Comparison of ENCODE assay signal across 26 cellular contexts in genomic region chr9:126374366-126374781, GRCh38. TPM values are rescaled to one million over a fixed set of nuclear protein-coding genes. Genes with fewer than 3 reads are reported as not detected.
DNase-seq lines count a peak whose midpoint lies in the region; ATAC-seq, FAIRE-seq and TF ChIP-seq lines count a peak whose summit lies in the region.
"Had no signal": no experiment of that assay in that cellular context is flagged by ENCODE, and none has a peak within 500 bp of the region (broad histone marks: within the 10 kb centered on the region; RNA-seq: fewer than 3 reads in every experiment).

No MANE protein-coding gene starts in this region.

- H3K9me3 ChIP-seq in HepG2 (ENCODE audit: low read length) (no peaks in the 10 kb centered on the region), right lobe of liver (no peaks in the 10 kb centered on the region), endodermal cell (ENCODE audit: control insufficient read depth, low read length) (no peaks in the 10 kb centered on the region), neural progenitor cell (ENCODE audit: low read depth) (no peaks in the 10 kb centered on the region)
- H3K9me3 ChIP-seq: adrenal gland, SK-N-SH, stomach had no signal

- TF ChIP-seq EP300 in HepG2 (IDR thresholded peaks at IDR 0.05; ENCODE audit: low read depth in 2 of 2, low read length in 2 of 2) (peak in 1 of 2 experiments; percentile 25; a peak in 1 of 4 replicates), HepG2 (CRISPR knock-in tag; IDR thresholded peaks at IDR 0.05; ENCODE audit: borderline replicate concordance) (no peak; the same call in 1 of the 2 replicates)

- peaks cover 91% of the 10 kb centered on the region for H3K4me1 ChIP-seq in HepG2 (ENCODE audit: insufficient read depth, low read length)
- peaks cover 0 to 6% (median 3%) of the 10 kb centered on the region in 4 donors for H3K4me1 ChIP-seq in right lobe of liver
- peaks cover 21% of the 10 kb centered on the region for H3K4me1 ChIP-seq in endodermal cell (ENCODE audit: control insufficient read depth, insufficient read depth, low read length)
- H3K4me1 ChIP-seq in neural progenitor cell = peaks cover 59% of the 10 kb centered on the region

- peaks cover 43% of the 10 kb centered on the region for H3K4me1 Mint-ChIP-seq in endodermal cell
- peaks cover 64% of the 10 kb centered on the region for H3K4me1 Mint-ChIP-seq in neural progenitor cell

- DNase-seq in HepG2 (ENCODE audit: low spot score) = peak; percentile 78
- no peak for DNase-seq in right lobe of liver
- no peak for DNase-seq in endodermal cell
- DNase-seq in neural progenitor cell (ENCODE audit: low spot score) = no peak
- no peak for DNase-seq in kidney glomerular epithelial cell (lab: John Stamatoyannopoulos, UW)
- DNase-seq in GDM1 (lab: John Stamatoyannopoulos, UW) = no peak
- DNase-seq in NCI-H2081 treated with DMSO at 0.1 percent for 48 hours (lab: John Stamatoyannopoulos, UW) = no peak
- DNase-seq in GM13976 (ENCODE audit: low spot score) = no peak
- DNase-seq: activated B cell treated with CpG ODN at 0.5 μM for 24 hours; activated CD4-positive, alpha-beta memory T cell treated with anti-CD3 and anti-CD28 coated beads for 36 hours; activated gamma-delta T cell treated with Interleukin-2 at 50 U/mL for 16 hours; adrenal gland; NCI-H1105; NCI-H2081; NCI-H446 treated with DMSO at 0.1 percent for 48 hours; SK-N-SH; stimulated activated CD4-positive, alpha-beta T cell treated with anti-CD3 and anti-CD28 coated beads, Interleukin-4, amount 100 ng/mL, for 4 hours; stomach had no signal

- H3K79me2 ChIP-seq in HepG2 (ENCODE audit: insufficient read depth, low read length) = peaks cover 31% of the 10 kb centered on the region
- no peaks in the 10 kb centered on the region for H3K79me2 ChIP-seq in neural progenitor cell (ENCODE audit: low read depth)

- H3K27me3 Mint-ChIP-seq in endodermal cell (ENCODE audit: insufficient read depth) = no peaks in the 10 kb centered on the region
- H3K27me3 Mint-ChIP-seq in neural progenitor cell (ENCODE audit: insufficient read depth, low read depth) = peaks cover 2% of the 10 kb centered on the region
- H3K27me3 Mint-ChIP-seq: activated CD4-positive, alpha-beta memory T cell treated with anti-CD3 and anti-CD28 coated beads for 36 hours had no signal

- H3K9me3 Mint-ChIP-seq in endodermal cell (no peaks in the 10 kb centered on the region), neural progenitor cell (no peaks in the 10 kb centered on the region)
- H3K9me3 Mint-ChIP-seq: activated B cell treated with CpG ODN at 0.5 μM for 24 hours; activated CD4-positive, alpha-beta memory T cell treated with anti-CD3 and anti-CD28 coated beads for 36 hours; CD14-positive monocyte; mesothelial cell of epicardium; nephron; T-helper 2 cell treated with Interferon-gamma antibody and Interleukin-4, amounts not matched to agents 5 μg/mL and 100 μg/mL, for 36 hours had no signal

- FAIRE-seq in HepG2 (lab: Jason Lieb, UNC) = peak; percentile 76
- FAIRE-seq: bronchial epithelial cell, urothelium cell line had no signal

- peaks cover 4% of the 10 kb centered on the region for H3K36me3 Mint-ChIP-seq in endodermal cell (ENCODE audit: low read depth)
- peaks cover 6% of the 10 kb centered on the region for H3K36me3 Mint-ChIP-seq in neural progenitor cell
- H3K36me3 Mint-ChIP-seq: activated CD4-positive, alpha-beta memory T cell treated with anti-CD3 and anti-CD28 coated beads for 36 hours had no signal

- TF ChIP-seq RAD21 in HepG2 (CRISPR knock-in tag; IDR thresholded peaks at IDR 0.05) = no peak

- H3K27me3 ChIP-seq in HepG2 (ENCODE audit: control insufficient read depth in 1 of 2, insufficient read depth in 2 of 2, low read length in 2 of 2) (no peaks in the 10 kb centered on the region), right lobe of liver (no peaks in the 10 kb centered on the region), endodermal cell (ENCODE audit: control insufficient read depth, insufficient read depth, low read length, poor library complexity, severe bottlenecking) (no peaks in the 10 kb centered on the region), neural progenitor cell (no peaks in the 10 kb centered on the region)
- H3K27me3 ChIP-seq: adrenal gland, stomach had no signal

- H3K27ac Mint-ChIP-seq in endodermal cell (peak overlapping the region; percentile 35), neural progenitor cell (peak overlapping the region; percentile 15)
- H3K27ac Mint-ChIP-seq: activated B cell treated with CpG ODN at 0.5 μM for 24 hours; activated CD4-positive, alpha-beta memory T cell treated with anti-CD3 and anti-CD28 coated beads for 36 hours; T-helper 2 cell treated with Interferon-gamma antibody and Interleukin-4, amounts not matched to agents 5 μg/mL and 100 μg/mL, for 36 hours had no signal

- in situ Hi-C loops in HepG2 (cut with HindIII; ENCODE audit: extremely low pct_ligation_motif_present, low pct_unique_long_range_greater_than_20kb) = loop anchor here (5.0 kb wide), 1 partner anchor 37 kb away; no protein-coding TSS in a partner anchor
- in situ Hi-C loops in GM13976 (cut with MboI; ENCODE audit: low sequenced_read_pairs, unreplicated experiment) = no loop called here

- intact Hi-C loops in HepG2 (cut with micrococcal nuclease; ENCODE audit: unreplicated experiment) = no loop called here
- intact Hi-C loops in right lobe of liver (cut with DNase I) = no loop called here

- H3K4me2 ChIP-seq in HepG2 (ENCODE audit: low read depth, low read length) (peak overlapping the region; percentile 84), neural progenitor cell (peak overlapping the region; percentile 73)
- H3K4me2 ChIP-seq: KMS-11, SK-N-SH had no signal

- H3F3A ChIP-seq in neural progenitor cell (ENCODE audit: low read depth) = peaks cover 34% of the 10 kb centered on the region

- peak; percentile 79 for ATAC-seq in HepG2
- no peak for ATAC-seq in right lobe of liver
- ATAC-seq: esophagus mucosa had no signal

- H3K4me3 Mint-ChIP-seq in endodermal cell (no peak overlapping the region), neural progenitor cell (no peak overlapping the region)
- H3K4me3 Mint-ChIP-seq: activated B cell treated with CpG ODN at 0.5 μM for 24 hours; activated CD4-positive, alpha-beta memory T cell treated with anti-CD3 and anti-CD28 coated beads for 36 hours; mesothelial cell of epicardium; nephron; T-helper 2 cell treated with Interferon-gamma antibody and Interleukin-4, amounts not matched to agents 5 μg/mL and 100 μg/mL, for 36 hours had no signal

- BruUV-seq in HepG2 (replicated peaks; lab: Mats Ljungman, UMichigan) = no TSS peak

- H3K4me3 ChIP-seq in HepG2 (replicated peaks in 1 of 3; ENCODE audit: insufficient read depth in 1 of 3, low read depth in 2 of 3, low read length in 3 of 3) (peak overlapping the region in 1 of 3 experiments; percentile 43; a peak in 2 of 6 replicates), right lobe of liver (no peak overlapping the region), endodermal cell (ENCODE audit: low read length) (no peak overlapping the region), neural progenitor cell (no peak overlapping the region)
- H3K4me3 ChIP-seq: adrenal gland, stomach had no signal

- H3K9ac ChIP-seq in HepG2 (ENCODE audit: insufficient read depth, low read depth, low read length) = peak overlapping the region; percentile 10; the same call in 1 of the 2 replicates
- H3K9ac ChIP-seq in endodermal cell (ENCODE audit: extremely low read depth, low read length, poor library complexity, severe bottlenecking) = no peak overlapping the region
- H3K9ac ChIP-seq in neural progenitor cell = no peak overlapping the region
- H3K9ac ChIP-seq: KMS-11, SK-N-SH had no signal

- CTCF ChIA-PET in HepG2 (lab: Yijun Ruan, JAX; ENCODE audit: low intra/inter-chr PET ratio, low total read pairs) = no interaction called here

- H3K36me3 ChIP-seq in HepG2 (replicated peaks in 1 of 2; ENCODE audit: control insufficient read depth in 1 of 2, insufficient read depth in 2 of 2, low read length in 2 of 2) = peaks cover 0 to 4% of the 10 kb centered on the region in 2 experiments; a peak in 1 of 5 replicates
- no peaks in the 10 kb centered on the region for H3K36me3 ChIP-seq in right lobe of liver
- H3K36me3 ChIP-seq in endodermal cell (ENCODE audit: control insufficient read depth, insufficient read depth, low read length) = no peaks in the 10 kb centered on the region
- H3K36me3 ChIP-seq in neural progenitor cell = no peaks in the 10 kb centered on the region
- H3K36me3 ChIP-seq: adrenal gland, stomach had no signal

- TF ChIP-seq POLR2A in HepG2 (IDR thresholded peaks at IDR 0.05; ENCODE audit: insufficient read depth in 1 of 2, low read depth in 2 of 2, low read length in 2 of 2) (no peak), right lobe of liver (IDR thresholded peaks at IDR 0.05) (no peak)

- peak overlapping the region; percentile 58 for H2AFZ ChIP-seq in HepG2 (ENCODE audit: low read length)
- no peak overlapping the region for H2AFZ ChIP-seq in neural progenitor cell (replicated peaks)

- H4K20me1 ChIP-seq in HepG2 (ENCODE audit: insufficient read depth, low read length) (no peaks in the 10 kb centered on the region), neural progenitor cell (ENCODE audit: low read depth) (no peaks in the 10 kb centered on the region)

- 30% methylated on average over 2 of the region's 4 CpGs for WGBS in HepG2 (ENCODE audit: low lambda C conversion rate)
- no CpG with 5 or more reads among the region's 4 CpGs for WGBS in right lobe of liver (ENCODE audit: insufficient coverage, low coverage, low lambda C conversion rate, missing lambda C conversion rate)
- WGBS in endodermal cell (ENCODE audit: insufficient coverage in 1 of 2, insufficient read length in 1 of 2), 2 experiments = 70 to 95% methylated on average over 2 to 4 of the region's 4 CpGs

- H3K27ac ChIP-seq in HepG2 (ENCODE audit: extremely low read length, insufficient read depth, low read length) (peak overlapping the region; percentile 86), right lobe of liver (no peak overlapping the region), endodermal cell (ENCODE audit: low read depth, low read length) (peak overlapping the region; percentile 36), neural progenitor cell (peak overlapping the region; percentile 82)
- H3K27ac ChIP-seq: KMS-11 had no signal

- TF ChIP-seq CTCF in HepG2 (CRISPR knock-in tag; IDR thresholded peaks at IDR 0.05) = no peak
- TF ChIP-seq CTCF in right lobe of liver (IDR thresholded peaks at IDR 0.05) = no peak
- TF ChIP-seq CTCF in endodermal cell (conservative IDR thresholded peaks at IDR 0.05) = no peak
- no peak for TF ChIP-seq CTCF in neural progenitor cell (IDR thresholded peaks at IDR 0.05)
- no peak for TF ChIP-seq CTCF in GM13976 (IDR thresholded peaks at IDR 0.05; ENCODE audit: borderline replicate concordance, control extremely low read depth, extremely low read depth, insufficient read depth, missing control alignments)

- POLR2A ChIA-PET in HepG2 (lab: Yijun Ruan, JAX) = interaction anchor here (3.2 to 7.7 kb wide), 3 partner anchors 32 to 48 kb away, joined by 15 to 101 read pairs (median 41); partner anchors contain the start of gene MVB12B

RNA-seq across cellular contexts. Expression of gene MVB12B, which starts 47.7 kb away (rescaled TPM):
- 26.0 and 30.1 TPM in 2 replicates for total RNA-seq in HepG2 (2016; rRNA removed; fragmentation: Illumina TruSeq; extraction: Trizol)
- 52.4 and 56.2 TPM in 2 replicates for total RNA-seq in HepG2 (2016; cell fraction: cytosol; rRNA removed; fragmentation: Illumina TruSeq; extraction: Trizol; ENCODE audit: low read depth)
- total RNA-seq in HepG2 (2016; cell fraction: insoluble cytoplasmic fraction; rRNA removed; fragmentation: Illumina TruSeq; extraction: Trizol) = 22.0 and 29.4 TPM in 2 replicates
- total RNA-seq in HepG2 (2016; cell fraction: membrane; rRNA removed; fragmentation: Illumina TruSeq; extraction: Trizol) = 19.7 and 20.0 TPM in 2 replicates
- 43.3 and 49.2 TPM in 2 replicates for total RNA-seq in HepG2 (2016; cell fraction: nucleus; rRNA removed; fragmentation: Illumina TruSeq; extraction: Trizol)
- polyA plus RNA-seq in HepG2 (2011; rRNA removed) = 10.7 and 12.1 TPM in 2 replicates
- 9.2 and 11.3 TPM in 2 replicates for polyA plus RNA-seq in HepG2 (2011; cell fraction: cytosol; rRNA removed)
- 13.9 and 18.7 TPM in 2 replicates for polyA plus RNA-seq in HepG2 (2011; cell fraction: nucleus; rRNA removed)
- polyA plus RNA-seq in HepG2 (2012) = 10.0 and 10.4 TPM in 2 replicates
- polyA plus RNA-seq in HepG2 (2016; cell fraction: cytosol; fragmentation: Illumina TruSeq; extraction: Trizol; ENCODE audit: low read depth) = 2.4 and 3.2 TPM in 2 replicates
- 20.2 and 24.6 TPM in 2 replicates for polyA plus RNA-seq in HepG2 (2016; cell fraction: insoluble cytoplasmic fraction; fragmentation: Illumina TruSeq; extraction: Trizol; ENCODE audit: low read depth)
- 7.4 and 7.6 TPM in 2 replicates for polyA plus RNA-seq in HepG2 (2016; cell fraction: membrane; fragmentation: Illumina TruSeq; extraction: Trizol; ENCODE audit: low read depth)
- polyA plus RNA-seq in HepG2 (2016; cell fraction: nucleus; fragmentation: Illumina TruSeq; extraction: Trizol; ENCODE audit: insufficient read depth, low read depth) = 22.4 and 30.0 TPM in 2 replicates
- polyA minus RNA-seq in HepG2 (2011; rRNA and poly(A)+ RNA removed; ENCODE audit: low replicate concordance) = 1.4 and 38.6 TPM in 2 replicates
- polyA minus RNA-seq in HepG2 (2011; cell fraction: cytosol; rRNA and poly(A)+ RNA removed) = 10.4 and 11.3 TPM in 2 replicates
- polyA minus RNA-seq in HepG2 (2011; cell fraction: nucleus; rRNA and poly(A)+ RNA removed) = 43.9 and 48.9 TPM in 2 replicates
- 10 to 100 TPM in 2 of 6 experiments, 1 to 10 TPM in 4; 7.2 to 16.2 (median 9.1) TPM for total RNA-seq in right lobe of liver
- 10 to 100 TPM; 18.6 to 19.7 TPM for total RNA-seq in endodermal cell
- 27.4 TPM for polyA plus RNA-seq in endodermal cell (2013, experiment 1 of 2)
- 24.8 TPM for polyA plus RNA-seq in endodermal cell (2013, experiment 2 of 2)
- total RNA-seq in neural progenitor cell (ENCODE audit: low replicate concordance) = 16.1 and 18.4 TPM in 2 replicates

Comparison
In these comparisons a context has a peak if more than half of its experiments do, and no peak if none do; other contexts are left out.
1. H3K27ac ChIP-seq: peak in HepG2 (single experiment), endodermal cell (single experiment) and neural progenitor cell (single experiment); none in right lobe of liver (0 of 3).